ENCODE assay signal across 21 cellular contexts in the genomic region with DNA sequence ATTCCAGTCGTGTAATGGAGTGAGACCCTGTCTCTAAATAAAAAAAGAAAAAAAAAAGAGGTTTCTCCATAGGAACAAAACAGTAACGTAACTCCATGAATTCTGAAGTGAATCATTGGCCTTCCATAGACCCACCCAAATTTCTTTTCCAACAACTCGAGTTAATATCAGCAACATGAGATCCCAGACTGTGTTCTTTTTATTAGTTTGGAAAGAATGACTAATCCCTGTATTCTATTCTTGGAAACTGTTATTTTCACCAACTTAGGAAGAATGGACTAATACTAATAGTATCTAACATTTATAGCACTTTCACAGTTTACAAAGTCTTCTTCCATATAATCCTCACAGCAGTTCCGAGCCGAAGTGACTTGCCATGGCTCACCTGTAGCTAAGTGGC.
DNase-seq lines count a peak whose midpoint lies in the region; ATAC-seq and TF ChIP-seq lines count a peak whose summit lies in the region.
"Had no signal": no experiment of that assay in that cellular context is flagged by ENCODE, and none has a peak within 500 bp of the region (broad histone marks: within the 10 kb centered on the region; RNA-seq: fewer than 3 reads in every experiment).

No MANE protein-coding gene starts in this region.

- TF ChIP-seq EP300 in tibial nerve (IDR thresholded peaks at IDR 0.05), result peak in 1 of 2 donors; percentile 40

- H3K27ac Mint-ChIP-seq in CD8-positive, alpha-beta T cell, result no peak overlapping the region
- H3K27ac Mint-ChIP-seq in CD14-positive monocyte, result no peak overlapping the region
- H3K27ac Mint-ChIP-seq: activated naive CD8-positive, alpha-beta T cell; naive thymus-derived CD4-positive, alpha-beta T cell; stimulated activated naive B cell treated with anti-CD40 and anti-IgM and Interleukin-4, amounts not matched to agents 10 μg/mL and 1 μg/mL and 100 μg/mL, for 72 hours; T-helper 1 cell treated with Interleukin-12 subunit alpha and Interleukin-12 subunit beta and Interleukin-4 antibody, amounts not matched to agents 30 μg/mL and 1 μg/mL, for 36 hours had no signal

- WGBS in tibial nerve, 2 donors, result 63 to 79% methylated on average over 5 of the region's 5 CpGs

- CTCF ChIA-PET in CD8-positive, alpha-beta T cell (lab: Charles Lee), result no interaction called here

- peak overlapping the region; percentile 24 for H3K27ac ChIP-seq in muscle layer of colon (ENCODE audit: low read depth, low read length)
- peak overlapping the region in 3 of 4 donors; percentile 2 to 74 (median 72) for H3K27ac ChIP-seq in tibial nerve
- H3K27ac ChIP-seq in CD8-positive, alpha-beta T cell (ENCODE audit: low read depth, low read length), result no peak overlapping the region
- no peak overlapping the region for H3K27ac ChIP-seq in caudate nucleus (ENCODE audit: low read depth, low read length)

- H3K27me3 ChIP-seq in muscle layer of colon (ENCODE audit: control insufficient read depth in 1 of 2, insufficient read depth in 2 of 2, low read length in 2 of 2) (no peaks in the 10 kb centered on the region), tibial nerve (no peaks in the 10 kb centered on the region)
- H3K27me3 ChIP-seq in CD8-positive, alpha-beta T cell (ENCODE audit: insufficient read depth, low read length), result no peaks in the 10 kb centered on the region
- H3K27me3 ChIP-seq: esophagus squamous epithelium had no signal

- H3K36me3 ChIP-seq in muscle layer of colon (ENCODE audit: insufficient read depth, low read length) (no peaks in the 10 kb centered on the region), tibial nerve (no peaks in the 10 kb centered on the region)
- no peaks in the 10 kb centered on the region for H3K36me3 ChIP-seq in CD8-positive, alpha-beta T cell (ENCODE audit: insufficient read depth, low read length)
- H3K36me3 ChIP-seq: esophagus squamous epithelium had no signal

- TF ChIP-seq CTCF in fibroblast of pulmonary artery (IDR thresholded peaks at IDR 0.05; ENCODE audit: low read length, missing control alignments) (no peak), tibial nerve (IDR thresholded peaks at IDR 0.05) (no peak), CD14-positive monocyte (IDR thresholded peaks at IDR 0.05) (no peak)
- no peak for TF ChIP-seq CTCF in CD8-positive, alpha-beta T cell (IDR thresholded peaks at IDR 0.05)

- intact Hi-C loops in CD8-positive, alpha-beta T cell (cut with DNase I, micrococcal nuclease), result no loop called here
- intact Hi-C loops in CD14-positive monocyte (cut with micrococcal nuclease), result no loop called here

- no peaks in the 10 kb centered on the region for H3K4me1 Mint-ChIP-seq in CD8-positive, alpha-beta T cell (ENCODE audit: low read depth)
- peaks cover 46% of the 10 kb centered on the region for H3K4me1 Mint-ChIP-seq in CD14-positive monocyte
- H3K4me1 Mint-ChIP-seq: stimulated activated naive B cell treated with anti-CD40 and anti-IgM and Interleukin-4, amounts not matched to agents 10 μg/mL and 1 μg/mL and 100 μg/mL, for 72 hours had no signal

- H3K9me3 ChIP-seq in muscle layer of colon (ENCODE audit: low read length) (no peaks in the 10 kb centered on the region), tibial nerve (no peaks in the 10 kb centered on the region)
- H3K9me3 ChIP-seq in CD8-positive, alpha-beta T cell (ENCODE audit: low read length), result no peaks in the 10 kb centered on the region
- H3K9me3 ChIP-seq: Caco-2, esophagus squamous epithelium had no signal

- no peak overlapping the region for H3K9ac ChIP-seq in muscle layer of colon (ENCODE audit: low read length)

- H3K4me3 Mint-ChIP-seq in CD8-positive, alpha-beta T cell, result no peak overlapping the region
- H3K4me3 Mint-ChIP-seq in CD14-positive monocyte, result no peak overlapping the region
- H3K4me3 Mint-ChIP-seq: activated naive CD8-positive, alpha-beta T cell; naive thymus-derived CD4-positive, alpha-beta T cell; stimulated activated naive B cell treated with anti-CD40 and anti-IgM and Interleukin-4, amounts not matched to agents 10 μg/mL and 1 μg/mL and 100 μg/mL, for 72 hours; T-helper 1 cell treated with Interleukin-12 subunit alpha and Interleukin-12 subunit beta and Interleukin-4 antibody, amounts not matched to agents 30 μg/mL and 1 μg/mL, for 36 hours had no signal

- H3K36me3 Mint-ChIP-seq in CD8-positive, alpha-beta T cell, result no peaks in the 10 kb centered on the region
- H3K36me3 Mint-ChIP-seq in CD14-positive monocyte, result no peaks in the 10 kb centered on the region
- H3K36me3 Mint-ChIP-seq: activated naive CD8-positive, alpha-beta T cell; naive thymus-derived CD4-positive, alpha-beta T cell had no signal

- H3K9me3 Mint-ChIP-seq in CD8-positive, alpha-beta T cell, result peaks cover 4% of the 10 kb centered on the region
- no peaks in the 10 kb centered on the region for H3K9me3 Mint-ChIP-seq in CD14-positive monocyte
- H3K9me3 Mint-ChIP-seq: T-helper 1 cell treated with Interleukin-12 subunit alpha and Interleukin-12 subunit beta and Interleukin-4 antibody, amounts not matched to agents 30 μg/mL and 1 μg/mL, for 36 hours had no signal

- H3K27me3 Mint-ChIP-seq in CD8-positive, alpha-beta T cell (ENCODE audit: low read depth), result no peaks in the 10 kb centered on the region
- H3K27me3 Mint-ChIP-seq in CD14-positive monocyte (ENCODE audit: low read depth in 3 of 3), result peaks cover 0 to 6% (median 0%) of the 10 kb centered on the region in 3 donors
- H3K27me3 Mint-ChIP-seq: activated naive CD8-positive, alpha-beta T cell had no signal

- peak; percentile 31 for DNase-seq in RPMI7951 (ENCODE audit: low read depth)
- peak; percentile 63 for DNase-seq in fibroblast of pulmonary artery (ENCODE audit: low read depth)
- no peak for DNase-seq in tibial nerve (ENCODE audit: low spot score in 2 of 2)
- DNase-seq in CD8-positive, alpha-beta T cell, result no peak
- no peak for DNase-seq in HuH-7.5 (ENCODE audit: low spot score)
- DNase-seq in caudate nucleus (lab: John Stamatoyannopoulos, UW), result no peak
- DNase-seq in CD14-positive monocyte (ENCODE audit: low spot score), result no peak
- DNase-seq: activated CD4-positive, CD25-positive, alpha-beta regulatory T cell treated with anti-CD3 and anti-CD28 coated beads, Interleukin-2, amount 50 U/mL, for 72 hours; Caco-2; esophagus squamous epithelium; H7; islet precursor cell; KG1; naive thymus-derived CD4-positive, alpha-beta T cell; NCI-H1417 treated with DMSO at 0.1 percent for 48 hours; NCI-H510A treated with DMSO at 0.1 percent for 48 hours; stimulated activated naive B cell treated with anti-CD40 and anti-IgM and Interleukin-4, amounts not matched to agents 10 μg/mL and 1 μg/mL and 100 μg/mL, for 72 hours had no signal

- no peak overlapping the region for H3K4me3 ChIP-seq in fibroblast of pulmonary artery (replicated peaks; ENCODE audit: low read depth, low read length)
- no peak overlapping the region for H3K4me3 ChIP-seq in muscle layer of colon (ENCODE audit: low read depth in 1 of 2, low read length in 2 of 2)
- no peak overlapping the region for H3K4me3 ChIP-seq in tibial nerve
- no peak overlapping the region for H3K4me3 ChIP-seq in CD8-positive, alpha-beta T cell (ENCODE audit: low read depth, low read length)
- H3K4me3 ChIP-seq: esophagus squamous epithelium had no signal

- ATAC-seq in CD8-positive, alpha-beta T cell, result no peak
- ATAC-seq: naive thymus-derived CD4-positive, alpha-beta T cell; Panc1; stimulated activated naive B cell treated with anti-CD40 and anti-IgM and Interleukin-4, amounts not matched to agents 10 μg/mL and 1 μg/mL and 100 μg/mL, for 72 hours had no signal

- TF ChIP-seq POLR2A in tibial nerve (IDR thresholded peaks at IDR 0.05), result no peak

- peaks cover 14% of the 10 kb centered on the region for H3K4me1 ChIP-seq in muscle layer of colon (ENCODE audit: insufficient read depth, low read length)
- H3K4me1 ChIP-seq in tibial nerve, result peaks cover 0 to 12% (median 0%) of the 10 kb centered on the region in 4 donors
- no peaks in the 10 kb centered on the region for H3K4me1 ChIP-seq in CD8-positive, alpha-beta T cell (ENCODE audit: insufficient read depth, low read length)
- H3K4me1 ChIP-seq: Caco-2 had no signal

- POLR2A ChIA-PET in CD8-positive, alpha-beta T cell (lab: Charles Lee), result no interaction called here

Comparison
In these comparisons a context has a peak if more than half of its experiments do, and no peak if none do; other contexts are left out.
1. DNase-seq: peak in RPMI7951 (single experiment) and fibroblast of pulmonary artery (single experiment); none in tibial nerve (0 of 2), CD8-positive, alpha-beta T cell (0 of 7), HuH-7.5 (single experiment), caudate nucleus (0 of 61) and CD14-positive monocyte (single experiment).
2. H3K27ac ChIP-seq: peak in muscle layer of colon (single experiment) and tibial nerve (3 of 4); none in CD8-positive, alpha-beta T cell (single experiment) and caudate nucleus (single experiment).